In genomic region chr9:34611251-34611810, GRCh38 we compare ENCODE assay signal across 6 cellular contexts. TPM values are rescaled to one million over a fixed set of nuclear protein-coding genes. Genes with fewer than 3 reads are reported as not detected.
A peak's percentile ranks its signal among the peaks of the same experiment; 100 is the strongest.
DNase-seq lines count a peak whose midpoint lies in the region; ATAC-seq, FAIRE-seq and TF ChIP-seq lines count a peak whose summit lies in the region.

No MANE protein-coding gene starts in this region.

- POLR2A ChIA-PET in WTC11 (lab: Charles Lee): interaction anchor here (1.1 kb wide), 1 partner anchor 27 kb away, joined by 3 read pairs; the partner anchor contains the start of gene SIGMAR1

- peak overlapping the region; percentile 82 for H3K4me3 Mint-ChIP-seq in WTC11

- no peaks in the 10 kb centered on the region for H3K9me3 Mint-ChIP-seq in WTC11

- no peaks in the 10 kb centered on the region for H3K36me3 Mint-ChIP-seq in WTC11

- TF ChIP-seq CTCF in WTC11 (IDR thresholded peaks at IDR 0.05): no peak

- DNase-seq in WTC11 (ENCODE audit: low spot score) (no peak), left lobe of liver (ENCODE audit: low spot score) (peak; percentile 61), HTR-8/SVneo (ENCODE audit: insufficient read length, low spot score) (no peak), cortex of kidney (lab: John Stamatoyannopoulos, UW) (no peak), globus pallidus (ENCODE audit: low spot score) (no peak)

- no peak for FAIRE-seq in HTR-8/SVneo (lab: Jason Lieb, UNC)

- peaks cover 20% of the 10 kb centered on the region for H3K4me1 Mint-ChIP-seq in WTC11

- peaks cover 8% of the 10 kb centered on the region for H3K27me3 Mint-ChIP-seq in WTC11 (ENCODE audit: low read depth)

- peak; percentile 3 for ATAC-seq in GM19395 (IDR thresholded peaks at IDR 0.05; ENCODE audit: unreplicated experiment)
- peak; percentile 15 for ATAC-seq in WTC11
- ATAC-seq in left lobe of liver: peak; percentile 7

- H3K27ac Mint-ChIP-seq in WTC11: peak overlapping the region; percentile 82

- CTCF ChIA-PET in WTC11 (lab: Charles Lee): interaction anchor here (0.6 to 3.6 kb wide), 13 partner anchors 12 to 208 kb away, joined by 3 to 19 read pairs (median 3); partner anchors contain the start of gene ARID3C

TF ChIP-seq in WTC11, 78 proteins besides CTCF, POLR2A, EP300 and RAD21:
- TF ChIP-seq ZNF232 (CRISPR knock-in tag; IDR thresholded peaks at IDR 0.05) (0 out of 2 replicates have a peak, but pooled peaks have one; percentile 5), ETV6 (CRISPR knock-in tag; IDR thresholded peaks at IDR 0.05) (no peak)

RNA-seq across cellular contexts. Expression of gene RPP25L, which starts 0.6 kb away (rescaled TPM):
- total RNA-seq in WTC11 (2021) (24.5 to 35.9 TPM (median 31.4 TPM) in 3 replicates), left lobe of liver (25.5 TPM)

RNA-seq across cellular contexts. Expression of gene DCTN3, which starts 9.0 kb away (rescaled TPM):
- total RNA-seq in WTC11 (2021) (23.8 to 28.7 TPM (median 27.5 TPM) in 3 replicates), left lobe of liver (31.4 TPM)

RNA-seq across cellular contexts. Expression of gene ARID3C, which starts 17.5 kb away (rescaled TPM):
- total RNA-seq in WTC11 (2021) (0.14 to 0.23 TPM (median 0.15 TPM) in 3 replicates), left lobe of liver (8.8 TPM)

RNA-seq across cellular contexts. Expression of gene CNTFR, which starts 21.8 kb away (rescaled TPM):
- total RNA-seq in WTC11 (2021) (8.7 to 18.0 TPM (median 9.9 TPM) in 3 replicates), left lobe of liver (13.0 TPM)

RNA-seq across cellular contexts. Expression of gene SIGMAR1, which starts 26.3 kb away (rescaled TPM):
- total RNA-seq in WTC11 (2021) (108 to 116 TPM (median 109 TPM) in 3 replicates), left lobe of liver (139 TPM)
